31 cellular contexts compared by ENCODE assay signal in genomic region chr10:30072068-30072467, GRCh38. TPM values are rescaled to one million over a fixed set of nuclear protein-coding genes. Genes with fewer than 3 reads are reported as not detected.
"Had no signal": no experiment of that assay in that cellular context is flagged by ENCODE, and none has a peak within 500 bp of the region (broad histone marks: within the 10 kb centered on the region; RNA-seq: fewer than 3 reads in every experiment).

No MANE protein-coding gene starts in this region.

- DNase-seq: naive thymus-derived CD8-positive, alpha-beta T cell; nephron progenitor cell; nucleus accumbens; pancreas; retina; spleen; stimulated activated CD4-positive, alpha-beta T cell treated with anti-CD3 and anti-CD28 coated beads, Interleukin-12 subunit alpha, Interleukin-12 subunit beta, amount 100 ng/mL, for 4 hours; stimulated activated CD4-positive, alpha-beta T cell treated with anti-CD3 and anti-CD28 coated beads, Interleukin-1b, Interleukin-23, amount 100 ng/mL, for 48 hours; stimulated activated CD4-positive, alpha-beta T cell treated with anti-CD3 and anti-CD28 coated beads, Interleukin-4, amount 100 ng/mL, for 1 hour; stimulated activated CD4-positive, alpha-beta T cell treated with anti-CD3 and anti-CD28 coated beads, Interleukin-4, amount 100 ng/mL, for 4 hours; stimulated activated CD8-positive, alpha-beta memory T cell treated with anti-CD3 and anti-CD28 coated beads, Interleukin-4, amount 100 ng/mL, for 48 hours; stimulated activated naive CD4-positive, alpha-beta T cell; stimulated activated naive CD8-positive, alpha-beta T cell treated with anti-CD3 and anti-CD28 coated beads, Interleukin-15, amount 100 ng/mL, for 72 hours; stimulated activated naive CD8-positive, alpha-beta T cell treated with anti-CD3 and anti-CD28 coated beads, Interleukin-15, Interleukin-2, amounts not matched to agents 100 U/mL and 50 U/mL, for 24 hours; substantia nigra; testis; tibial artery; transverse colon; upper lobe of right lung; uterus had no signal

- H3K4me1 Mint-ChIP-seq: naive thymus-derived CD8-positive, alpha-beta T cell; stimulated activated memory B cell treated with anti-CD40 and anti-IgM and Interleukin-4, amounts not matched to agents 10 μg/mL and 1 μg/mL and 100 μg/mL, for 72 hours; stimulated activated naive CD8-positive, alpha-beta T cell treated with anti-CD3 and anti-CD28 coated beads, Interleukin-15, amount 100 ng/mL, for 72 hours had no signal

- FAIRE-seq: pancreas had no signal

- H3K27ac Mint-ChIP-seq: natural killer cell treated with Interleukin-12 subunit alpha and Interleukin-12 subunit beta and Interleukin-15 and Interleukin-18, amount 100 ng/mL, for 72 hours; nephron progenitor cell; stimulated activated memory B cell treated with anti-CD40 and anti-IgM and Interleukin-4, amounts not matched to agents 10 μg/mL and 1 μg/mL and 100 μg/mL, for 72 hours; stimulated activated naive CD8-positive, alpha-beta T cell treated with anti-CD3 and anti-CD28 coated beads, Interleukin-15, amount 100 ng/mL, for 72 hours; type B pancreatic cell had no signal

- H3K9me3 Mint-ChIP-seq: natural killer cell treated with Interleukin-12 subunit alpha and Interleukin-12 subunit beta and Interleukin-15 and Interleukin-18, amount 100 ng/mL, for 72 hours; nephron progenitor cell; neural crest cell; stimulated activated memory B cell treated with anti-CD40 and anti-IgM and Interleukin-4, amounts not matched to agents 10 μg/mL and 1 μg/mL and 100 μg/mL, for 72 hours; stimulated activated naive CD8-positive, alpha-beta T cell treated with anti-CD3 and anti-CD28 coated beads, Interleukin-15, amount 100 ng/mL, for 72 hours; type B pancreatic cell had no signal

- H3K4me3 ChIP-seq: pancreas, prostate gland, right atrium auricular region, skin epidermis, smooth muscle cell, spleen, suprapubic skin, testis, tibial artery, transverse colon, upper lobe of right lung, uterus had no signal

- H3K27me3 ChIP-seq: neutrophil, pancreas, right atrium auricular region, suprapubic skin, testis, tibial artery, transverse colon, upper lobe of right lung, uterus had no signal

- H3K9me3 ChIP-seq: neutrophil, pancreas, prostate gland, right atrium auricular region, spleen, suprapubic skin, testis, tibial artery, transverse colon, upper lobe of right lung, uterus had no signal

- H3K4me3 Mint-ChIP-seq: naive thymus-derived CD8-positive, alpha-beta T cell; natural killer cell treated with Interleukin-12 subunit alpha and Interleukin-12 subunit beta and Interleukin-15 and Interleukin-18, amount 100 ng/mL, for 72 hours; nephron progenitor cell; neural crest cell; stimulated activated memory B cell treated with anti-CD40 and anti-IgM and Interleukin-4, amounts not matched to agents 10 μg/mL and 1 μg/mL and 100 μg/mL, for 72 hours; stimulated activated naive CD8-positive, alpha-beta T cell treated with anti-CD3 and anti-CD28 coated beads, Interleukin-15, amount 100 ng/mL, for 72 hours; type B pancreatic cell had no signal

- H3K4me2 ChIP-seq: smooth muscle cell had no signal

- ATAC-seq: naive thymus-derived CD8-positive, alpha-beta T cell; natural killer cell treated with Interleukin-12 subunit alpha and Interleukin-12 subunit beta and Interleukin-15 and Interleukin-18, amount 100 ng/mL, for 72 hours; pancreas; sciatic nerve; stimulated activated memory B cell treated with anti-CD40 and anti-IgM and Interleukin-4, amounts not matched to agents 10 μg/mL and 1 μg/mL and 100 μg/mL, for 72 hours; stimulated activated naive CD8-positive, alpha-beta T cell treated with anti-CD3 and anti-CD28 coated beads, Interleukin-15, amount 100 ng/mL, for 72 hours; stimulated activated naive CD8-positive, alpha-beta T cell treated with anti-CD3 and anti-CD28 coated beads, Interleukin-15, Interleukin-2, amounts not matched to agents 100 U/mL and 50 U/mL, for 24 hours; upper lobe of right lung had no signal

- H3K27ac ChIP-seq: neutrophil, prostate gland, right atrium auricular region, skin epidermis, spleen, suprapubic skin, tibial artery, transverse colon, upper lobe of right lung, uterus had no signal

- H3K36me3 ChIP-seq: neutrophil, pancreas, prostate gland, right atrium auricular region, spleen, suprapubic skin, tibial artery, transverse colon, upper lobe of right lung, uterus had no signal

- H3K27me3 Mint-ChIP-seq: stimulated activated memory B cell treated with anti-CD40 and anti-IgM and Interleukin-4, amounts not matched to agents 10 μg/mL and 1 μg/mL and 100 μg/mL, for 72 hours; type B pancreatic cell had no signal

- H3K4me1 ChIP-seq: prostate gland, spleen, suprapubic skin, tibial artery, transverse colon, upper lobe of right lung, uterus had no signal

- H3K36me3 Mint-ChIP-seq: naive thymus-derived CD8-positive, alpha-beta T cell; natural killer cell treated with Interleukin-12 subunit alpha and Interleukin-12 subunit beta and Interleukin-15 and Interleukin-18, amount 100 ng/mL, for 72 hours; stimulated activated memory B cell treated with anti-CD40 and anti-IgM and Interleukin-4, amounts not matched to agents 10 μg/mL and 1 μg/mL and 100 μg/mL, for 72 hours; type B pancreatic cell had no signal

RNA-seq across cellular contexts. Expression of gene JCAD, which starts 12.7 kb away (rescaled TPM):
- total RNA-seq: naive thymus-derived CD8-positive, alpha-beta T cell had no signal
- polyA plus RNA-seq: naive thymus-derived CD8-positive, alpha-beta T cell had no signal
